9 cellular contexts compared by ENCODE assay signal in the genomic region with DNA sequence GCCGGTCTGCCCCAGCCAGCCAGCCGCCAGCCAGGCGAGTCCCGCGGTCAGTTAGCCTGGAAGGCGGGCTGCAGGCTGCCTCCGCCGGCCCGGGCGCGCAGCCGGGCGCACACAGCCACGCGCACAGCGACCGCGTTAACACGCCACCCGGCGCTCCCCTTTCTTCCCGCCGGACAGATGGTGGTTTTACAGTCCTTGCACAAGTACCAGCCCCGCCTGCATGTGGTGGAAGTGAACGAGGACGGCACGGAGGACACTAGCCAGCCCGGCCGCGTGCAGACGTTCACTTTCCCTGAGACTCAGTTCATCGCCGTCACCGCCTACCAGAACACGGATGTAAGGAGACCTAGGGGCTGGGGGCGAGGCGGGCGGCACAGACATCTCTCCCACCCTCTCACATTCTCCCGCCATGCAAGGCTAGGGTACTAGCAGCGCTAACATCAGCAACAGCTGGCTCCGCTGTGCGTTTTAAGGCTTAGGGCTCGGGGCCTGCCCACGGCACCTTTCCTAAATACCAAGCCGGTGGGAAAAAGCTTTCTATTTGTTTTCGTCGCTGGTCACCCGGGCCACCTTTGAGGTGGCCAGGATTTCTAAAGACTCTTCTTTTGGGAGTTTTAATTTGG. TPM values are rescaled to one million over a fixed set of nuclear protein-coding genes. Genes with fewer than 3 reads are reported as not detected.
A peak's percentile ranks its signal among the peaks of the same experiment; 100 is the strongest.
DNase-seq lines count a peak whose midpoint lies in the region; ATAC-seq and TF ChIP-seq lines count a peak whose summit lies in the region.
"Had no signal": no experiment of that assay in that cellular context is flagged by ENCODE, and none has a peak within 500 bp of the region (broad histone marks: within the 10 kb centered on the region; RNA-seq: fewer than 3 reads in every experiment).

No MANE protein-coding gene starts in this region.

- no peak overlapping the region for H3K9ac ChIP-seq in rectal smooth muscle tissue (ENCODE audit: low read length)

- DNase-seq in NCI-H524 (lab: John Stamatoyannopoulos, UW): peak; percentile 28 to 68
- no peak for DNase-seq in NCI-H524 treated with DMSO at 0.1 percent for 48 hours (lab: John Stamatoyannopoulos, UW)
- peak; percentile 78 for DNase-seq in NCI-H2227 (lab: John Stamatoyannopoulos, UW; ENCODE audit: unreplicated experiment)
- DNase-seq in HPDE6-E6E7 (ENCODE audit: extremely low spot score): no peak
- DNase-seq in lower leg skin (ENCODE audit: low spot score in 2 of 2): no peak
- DNase-seq: SW 1271 had no signal

- H3K27ac ChIP-seq in cingulate gyrus (ENCODE audit: low read depth, low read length): peak overlapping the region; percentile 55
- no peak overlapping the region for H3K27ac ChIP-seq in rectal smooth muscle tissue (ENCODE audit: low read depth, low read length)

- H3K36me3 ChIP-seq in rectal smooth muscle tissue (ENCODE audit: control insufficient read depth, insufficient read depth, low read length): no peaks in the 10 kb centered on the region

- peaks cover 4% of the 10 kb centered on the region for H3K4me1 ChIP-seq in rectal smooth muscle tissue (ENCODE audit: control insufficient read depth, insufficient read depth, low read length)

- TF ChIP-seq CTCF in lower leg skin (IDR thresholded peaks at IDR 0.05): no peak

- TF ChIP-seq POLR2A in lower leg skin (IDR thresholded peaks at IDR 0.05): no peak

- WGBS in lower leg skin, 2 donors: 7% methylated on average over 29 to 48 of the region's 48 CpGs

- intact Hi-C loops in lower leg skin (cut with DNase I; ENCODE audit: low total_unique reads): no loop called here

- no peak for ATAC-seq in HG02885 (IDR thresholded peaks at IDR 0.05; ENCODE audit: poor library complexity, unreplicated experiment)

- H3K4me3 ChIP-seq in rectal smooth muscle tissue (ENCODE audit: low read length) (peak overlapping the region; percentile 36), lower leg skin (ENCODE audit: low read depth, poor library complexity, severe bottlenecking) (no peak overlapping the region)

- H3K27me3 ChIP-seq in rectal smooth muscle tissue (ENCODE audit: control insufficient read depth, insufficient read depth, low read length): peaks cover 74% of the 10 kb centered on the region

RNA-seq across cellular contexts. Expression of gene TBR1, which starts 2.7 kb away (rescaled TPM):
- total RNA-seq in lower leg skin: under 1 TPM in 1 of 4 donors, not detected in 3; 0.06 TPM

Comparison
In these comparisons a context has a peak if more than half of its experiments do, and no peak if none do; other contexts are left out.
1. DNase-seq: peak in NCI-H524 (2 of 2) and NCI-H2227 (single experiment); none in NCI-H524 treated with DMSO at 0.1 percent for 48 hours (single experiment), HPDE6-E6E7 (single experiment) and lower leg skin (0 of 2).